Comparison of ENCODE assay signal across 9 cellular contexts in the genomic region with DNA sequence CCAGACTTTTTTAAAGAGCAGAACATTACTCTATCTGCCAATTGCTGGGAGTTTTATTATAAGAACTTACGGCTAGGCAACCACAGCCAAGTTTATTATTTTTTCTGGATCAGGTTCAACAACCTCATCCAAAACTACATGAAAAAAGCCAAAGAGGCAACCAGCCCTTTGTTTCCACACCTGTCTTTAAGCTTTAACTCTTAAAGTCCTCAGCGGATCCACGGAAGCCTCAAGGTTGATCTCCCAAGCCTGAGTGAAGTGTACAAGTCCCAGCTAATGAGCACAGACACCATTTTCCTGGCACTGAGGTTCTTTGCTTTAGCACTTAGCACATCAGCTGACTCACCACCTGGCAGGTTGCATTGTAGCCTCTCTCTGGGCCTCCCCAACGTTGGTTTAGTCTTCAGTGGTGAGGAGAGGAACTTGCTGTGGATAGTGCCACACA.
DNase-seq lines count a peak whose midpoint lies in the region; ATAC-seq, FAIRE-seq and TF ChIP-seq lines count a peak whose summit lies in the region.
"Had no signal": no experiment of that assay in that cellular context is flagged by ENCODE, and none has a peak within 500 bp of the region (broad histone marks: within the 10 kb centered on the region; RNA-seq: fewer than 3 reads in every experiment).

No MANE protein-coding gene starts in this region.

- no peak overlapping the region for H3K4me3 Mint-ChIP-seq in activated CD4-positive, alpha-beta T cell treated with anti-CD3 and anti-CD28 coated beads for 36 hours
- no peak overlapping the region for H3K4me3 Mint-ChIP-seq in activated T-cell treated with anti-CD3 and anti-CD28 coated beads, Interleukin-2, amount 50 U/mL, for 24 hours

- peaks cover 17% of the 10 kb centered on the region for H3K9me3 Mint-ChIP-seq in activated CD4-positive, alpha-beta T cell treated with anti-CD3 and anti-CD28 coated beads for 36 hours (ENCODE audit: low read depth)
- peaks cover 17% of the 10 kb centered on the region for H3K9me3 Mint-ChIP-seq in activated T-cell treated with anti-CD3 and anti-CD28 coated beads, Interleukin-2, amount 50 U/mL, for 24 hours

- H3K9me1 ChIP-seq in keratinocyte (ENCODE audit: control insufficient read depth, extremely low read depth, insufficient read depth, low read length): no peaks in the 10 kb centered on the region

- H3K4me1 Mint-ChIP-seq in activated CD4-positive, alpha-beta T cell treated with anti-CD3 and anti-CD28 coated beads for 36 hours: peaks cover 8% of the 10 kb centered on the region
- peaks cover 22% of the 10 kb centered on the region for H3K4me1 Mint-ChIP-seq in activated T-cell treated with anti-CD3 and anti-CD28 coated beads, Interleukin-2, amount 50 U/mL, for 24 hours (ENCODE audit: low read depth)

- H4K20me1 ChIP-seq in keratinocyte (ENCODE audit: control insufficient read depth, extremely low read depth, insufficient read depth, low read length): no peaks in the 10 kb centered on the region

- H3K27me3 Mint-ChIP-seq in activated CD4-positive, alpha-beta T cell treated with anti-CD3 and anti-CD28 coated beads for 36 hours: no peaks in the 10 kb centered on the region
- no peaks in the 10 kb centered on the region for H3K27me3 Mint-ChIP-seq in activated T-cell treated with anti-CD3 and anti-CD28 coated beads, Interleukin-2, amount 50 U/mL, for 24 hours

- peak; percentile 73 for FAIRE-seq in keratinocyte (lab: Jason Lieb, UNC)

- no peak for TF ChIP-seq POLR2A in breast epithelium (IDR thresholded peaks at IDR 0.05)

- 27% methylated on average over 4 of the region's 4 CpGs for WGBS in urinary bladder

- H3K9me3 ChIP-seq in breast epithelium: no peaks in the 10 kb centered on the region
- H3K9me3 ChIP-seq in keratinocyte (ENCODE audit: control insufficient read depth, low read depth, low read length): no peaks in the 10 kb centered on the region

- H3K36me3 ChIP-seq in breast epithelium (no peaks in the 10 kb centered on the region), keratinocyte (ENCODE audit: control insufficient read depth in 2 of 2, extremely low read depth in 1 of 2, insufficient read depth in 2 of 2, low read length in 2 of 2) (no peaks in the 10 kb centered on the region), urinary bladder (ENCODE audit: insufficient read depth) (no peaks in the 10 kb centered on the region)

- peak; percentile 40 for DNase-seq in activated CD4-positive, alpha-beta T cell treated with anti-CD3 and anti-CD28 coated beads for 36 hours
- DNase-seq in activated CD4-positive, alpha-beta T cell treated with anti-CD3 and anti-CD28 coated beads, Interleukin-2, amount 50 U/mL, for 4 hours: no peak
- DNase-seq in breast epithelium (ENCODE audit: low spot score in 2 of 2): peak in 1 of 2 donors; percentile 51
- DNase-seq in keratinocyte (ENCODE audit: low read depth, low spot score): no peak
- no peak for DNase-seq in G401 (ENCODE audit: low spot score)
- DNase-seq in cortex of kidney (lab: John Stamatoyannopoulos, UW): no peak
- no peak for DNase-seq in activated T-cell treated with anti-CD3 and anti-CD28 coated beads, Interleukin-2, amount 50 U/mL, for 24 hours
- DNase-seq: activated naive CD4-positive, alpha-beta T cell had no signal

- TF ChIP-seq CTCF in breast epithelium (IDR thresholded peaks at IDR 0.05) (peak in 1 of 3 donors; percentile 36), keratinocyte (optimal IDR thresholded peaks at IDR 0.05 in 1 of 3, IDR thresholded peaks at IDR 0.05 in 1 of 3, conservative IDR thresholded peaks at IDR 0.05 in 1 of 3; ENCODE audit: extremely low read depth in 1 of 3, insufficient read depth in 2 of 3, low read length in 3 of 3) (peak in 1 of 3 experiments; percentile 2)

- H3K4me1 ChIP-seq in breast epithelium (peaks cover 0 to 20% of the 10 kb centered on the region in 2 donors), keratinocyte (ENCODE audit: control insufficient read depth, extremely low read depth, insufficient read depth, low read length) (peaks cover 17% of the 10 kb centered on the region), urinary bladder (ENCODE audit: insufficient read depth) (peaks cover 2% of the 10 kb centered on the region)

- intact Hi-C loops in activated CD4-positive, alpha-beta T cell treated with anti-CD3 and anti-CD28 coated beads for 36 hours (cut with DNase I, micrococcal nuclease): no loop called here
- intact Hi-C loops in breast epithelium (cut with DNase I; ENCODE audit: low total_unique reads): no loop called here

- peak overlapping the region; percentile 79 to 83 for H3K27ac ChIP-seq in breast epithelium
- no peak overlapping the region for H3K27ac ChIP-seq in keratinocyte (ENCODE audit: control insufficient read depth, insufficient read depth, low read length)
- H3K27ac ChIP-seq in urinary bladder (ENCODE audit: low read depth): peak overlapping the region; percentile 35

- peaks cover 25% of the 10 kb centered on the region for H3K36me3 Mint-ChIP-seq in activated CD4-positive, alpha-beta T cell treated with anti-CD3 and anti-CD28 coated beads for 36 hours (ENCODE audit: low read depth)
- peaks cover 52% of the 10 kb centered on the region for H3K36me3 Mint-ChIP-seq in activated T-cell treated with anti-CD3 and anti-CD28 coated beads, Interleukin-2, amount 50 U/mL, for 24 hours (ENCODE audit: low read depth)

- CTCF ChIA-PET in activated CD4-positive, alpha-beta T cell treated with anti-CD3 and anti-CD28 coated beads for 36 hours (lab: Charles Lee): interaction anchor here (0.8 to 1.2 kb wide), 3 partner anchors 12 to 20 kb away, joined by 3 read pairs; no protein-coding TSS in a partner anchor

- H3K27me3 ChIP-seq in breast epithelium (no peaks in the 10 kb centered on the region), keratinocyte (ENCODE audit: control insufficient read depth, extremely low read depth, insufficient read depth, low read length) (no peaks in the 10 kb centered on the region)

- H3K4me3 ChIP-seq in breast epithelium (no peak overlapping the region), keratinocyte (ENCODE audit: control insufficient read depth in 2 of 3, extremely low read depth in 1 of 3, insufficient read depth in 2 of 3, low read depth in 1 of 3, low read length in 3 of 3) (no peak overlapping the region), urinary bladder (ENCODE audit: low read depth, low read length) (no peak overlapping the region)

- no peak overlapping the region for H2AFZ ChIP-seq in keratinocyte (ENCODE audit: control insufficient read depth, low read length)

- no peaks in the 10 kb centered on the region for H3K79me2 ChIP-seq in keratinocyte (ENCODE audit: control insufficient read depth, insufficient read depth, low read length)

- no peak overlapping the region for H3K27ac Mint-ChIP-seq in activated CD4-positive, alpha-beta T cell treated with anti-CD3 and anti-CD28 coated beads for 36 hours
- no peak overlapping the region for H3K27ac Mint-ChIP-seq in activated T-cell treated with anti-CD3 and anti-CD28 coated beads, Interleukin-2, amount 50 U/mL, for 24 hours

- in situ Hi-C loops in G401 (cut with HindIII; ENCODE audit: low sequenced_read_pairs): no loop called here

- dilution Hi-C loops in keratinocyte (cut with MboI; ENCODE audit: extremely low pct_ligation_motif_present, low sequenced_read_pairs): no loop called here

- POLR2A ChIA-PET in activated CD4-positive, alpha-beta T cell treated with anti-CD3 and anti-CD28 coated beads for 36 hours (lab: Charles Lee): no interaction called here

- H3K4me2 ChIP-seq in keratinocyte (ENCODE audit: control insufficient read depth, extremely low read depth, insufficient read depth, low read depth, low read length): no peak overlapping the region

- peak; percentile 47 for ATAC-seq in activated CD4-positive, alpha-beta T cell treated with anti-CD3 and anti-CD28 coated beads for 36 hours

- no peak overlapping the region for H3K9ac ChIP-seq in keratinocyte (ENCODE audit: control insufficient read depth, extremely low read depth, insufficient read depth, low read length)
